1 cellular context compared by ENCODE assay signal in the genomic region with DNA sequence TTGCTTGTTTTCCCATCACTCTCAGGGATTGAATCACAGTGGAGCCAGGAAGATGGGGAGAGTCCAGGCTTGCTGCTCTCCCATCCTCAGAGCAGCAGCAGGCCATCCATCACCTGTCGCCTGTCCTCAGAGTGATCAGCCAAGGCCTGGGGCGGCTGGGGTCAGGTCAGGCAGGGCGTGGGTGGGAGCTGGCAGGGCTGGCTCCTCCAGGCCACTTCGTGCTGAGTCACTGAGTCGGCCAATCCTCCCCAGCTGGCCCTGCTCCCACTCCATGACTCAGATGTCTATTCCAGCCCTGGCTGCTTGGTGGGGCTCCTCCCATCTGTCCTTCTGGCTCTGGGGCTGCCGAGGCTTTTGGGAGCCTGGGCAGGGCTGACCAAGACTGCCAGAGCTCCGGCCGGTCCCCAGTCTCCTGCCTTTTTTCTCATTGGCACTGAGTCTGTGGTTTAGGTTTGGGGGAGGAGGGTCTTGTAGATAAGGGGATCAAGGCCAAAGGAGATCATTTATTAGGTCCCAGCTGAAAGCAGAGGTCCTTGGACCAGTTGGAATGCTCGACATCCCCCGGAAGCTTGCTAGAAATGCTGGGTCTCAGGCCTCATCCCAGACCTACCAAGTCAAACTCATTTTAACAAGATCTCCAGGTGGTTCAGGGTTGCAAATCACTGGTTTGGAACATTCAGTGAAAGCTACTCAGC.
A peak's percentile ranks its signal among the peaks of the same experiment; 100 is the strongest.
TF ChIP-seq lines count a peak whose summit lies in the region.

No MANE protein-coding gene starts in this region.

TF ChIP-seq in K562, 482 proteins besides CTCF, POLR2A, EP300 and RAD21 (continued from another document and continues in another):
- TF ChIP-seq, protein P1, sequence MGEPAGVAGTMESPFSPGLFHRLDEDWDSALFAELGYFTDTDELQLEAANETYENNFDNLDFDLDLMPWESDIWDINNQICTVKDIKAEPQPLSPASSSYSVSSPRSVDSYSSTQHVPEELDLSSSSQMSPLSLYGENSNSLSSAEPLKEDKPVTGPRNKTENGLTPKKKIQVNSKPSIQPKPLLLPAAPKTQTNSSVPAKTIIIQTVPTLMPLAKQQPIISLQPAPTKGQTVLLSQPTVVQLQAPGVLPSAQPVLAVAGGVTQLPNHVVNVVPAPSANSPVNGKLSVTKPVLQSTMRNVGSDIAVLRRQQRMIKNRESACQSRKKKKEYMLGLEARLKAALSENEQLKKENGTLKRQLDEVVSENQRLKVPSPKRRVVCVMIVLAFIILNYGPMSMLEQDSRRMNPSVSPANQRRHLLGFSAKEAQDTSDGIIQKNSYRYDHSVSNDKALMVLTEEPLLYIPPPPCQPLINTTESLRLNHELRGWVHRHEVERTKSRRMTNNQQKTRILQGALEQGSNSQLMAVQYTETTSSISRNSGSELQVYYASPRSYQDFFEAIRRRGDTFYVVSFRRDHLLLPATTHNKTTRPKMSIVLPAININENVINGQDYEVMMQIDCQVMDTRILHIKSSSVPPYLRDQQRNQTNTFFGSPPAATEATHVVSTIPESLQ (CRISPR knock-in tag; IDR thresholded peaks at IDR 0.05), result no peak
- TF ChIP-seq, protein P2, sequence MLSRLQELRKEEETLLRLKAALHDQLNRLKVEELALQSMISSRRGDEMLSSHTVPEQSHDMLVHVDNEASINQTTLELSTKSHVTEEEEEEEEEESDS (CRISPR knock-in tag; IDR thresholded peaks at IDR 0.05), result no peak
- TF ChIP-seq BRCA1 (IDR thresholded peaks at IDR 0.05), result no peak
- no peak for TF ChIP-seq BRCA1 (CRISPR knock-in tag; IDR thresholded peaks at IDR 0.05)
- TF ChIP-seq GABPB1 (CRISPR knock-in tag; IDR thresholded peaks at IDR 0.05), result peak; percentile 35; the same call in 1 of the 2 replicates
- no peak for TF ChIP-seq SRSF7 (optimal IDR thresholded peaks at IDR 0.05; ENCODE audit: low read depth, low read length)
- no peak for TF ChIP-seq CSDE1 (IDR thresholded peaks at IDR 0.05)
- TF ChIP-seq ZNF146 (CRISPR knock-in tag; IDR thresholded peaks at IDR 0.05; ENCODE audit: unreplicated experiment), result no peak
- TF ChIP-seq NFIX (CRISPR knock-in tag; IDR thresholded peaks at IDR 0.05; ENCODE audit: low read depth), result no peak
- TF ChIP-seq FOXJ2 (tag; IDR thresholded peaks at IDR 0.05), result peak; percentile 80
- no peak for TF ChIP-seq GATA2 (CRISPR knock-in tag; IDR thresholded peaks at IDR 0.05)
- no peak for TF ChIP-seq RBM14 (IDR thresholded peaks at IDR 0.05; ENCODE audit: borderline replicate concordance, insufficient read depth, low read depth, low read length)
- TF ChIP-seq POLR3G (IDR thresholded peaks at IDR 0.05; ENCODE audit: extremely low read depth, insufficient read length, insufficient replicate concordance), result no peak
- no peak for TF ChIP-seq FOXA1 (IDR thresholded peaks at IDR 0.05; ENCODE audit: borderline replicate concordance)
- no peak for TF ChIP-seq FOXP1 (CRISPR knock-in tag; IDR thresholded peaks at IDR 0.05)
- TF ChIP-seq, protein P3, sequence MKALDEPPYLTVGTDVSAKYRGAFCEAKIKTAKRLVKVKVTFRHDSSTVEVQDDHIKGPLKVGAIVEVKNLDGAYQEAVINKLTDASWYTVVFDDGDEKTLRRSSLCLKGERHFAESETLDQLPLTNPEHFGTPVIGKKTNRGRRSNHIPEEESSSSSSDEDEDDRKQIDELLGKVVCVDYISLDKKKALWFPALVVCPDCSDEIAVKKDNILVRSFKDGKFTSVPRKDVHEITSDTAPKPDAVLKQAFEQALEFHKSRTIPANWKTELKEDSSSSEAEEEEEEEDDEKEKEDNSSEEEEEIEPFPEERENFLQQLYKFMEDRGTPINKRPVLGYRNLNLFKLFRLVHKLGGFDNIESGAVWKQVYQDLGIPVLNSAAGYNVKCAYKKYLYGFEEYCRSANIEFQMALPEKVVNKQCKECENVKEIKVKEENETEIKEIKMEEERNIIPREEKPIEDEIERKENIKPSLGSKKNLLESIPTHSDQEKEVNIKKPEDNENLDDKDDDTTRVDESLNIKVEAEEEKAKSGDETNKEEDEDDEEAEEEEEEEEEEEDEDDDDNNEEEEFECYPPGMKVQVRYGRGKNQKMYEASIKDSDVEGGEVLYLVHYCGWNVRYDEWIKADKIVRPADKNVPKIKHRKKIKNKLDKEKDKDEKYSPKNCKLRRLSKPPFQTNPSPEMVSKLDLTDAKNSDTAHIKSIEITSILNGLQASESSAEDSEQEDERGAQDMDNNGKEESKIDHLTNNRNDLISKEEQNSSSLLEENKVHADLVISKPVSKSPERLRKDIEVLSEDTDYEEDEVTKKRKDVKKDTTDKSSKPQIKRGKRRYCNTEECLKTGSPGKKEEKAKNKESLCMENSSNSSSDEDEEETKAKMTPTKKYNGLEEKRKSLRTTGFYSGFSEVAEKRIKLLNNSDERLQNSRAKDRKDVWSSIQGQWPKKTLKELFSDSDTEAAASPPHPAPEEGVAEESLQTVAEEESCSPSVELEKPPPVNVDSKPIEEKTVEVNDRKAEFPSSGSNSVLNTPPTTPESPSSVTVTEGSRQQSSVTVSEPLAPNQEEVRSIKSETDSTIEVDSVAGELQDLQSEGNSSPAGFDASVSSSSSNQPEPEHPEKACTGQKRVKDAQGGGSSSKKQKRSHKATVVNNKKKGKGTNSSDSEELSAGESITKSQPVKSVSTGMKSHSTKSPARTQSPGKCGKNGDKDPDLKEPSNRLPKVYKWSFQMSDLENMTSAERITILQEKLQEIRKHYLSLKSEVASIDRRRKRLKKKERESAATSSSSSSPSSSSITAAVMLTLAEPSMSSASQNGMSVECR (CRISPR knock-in tag; IDR thresholded peaks at IDR 0.05), result no peak
- TF ChIP-seq KDM5B (IDR thresholded peaks at IDR 0.05; ENCODE audit: insufficient replicate concordance, low read depth, low read length), result peak; percentile 70
- TF ChIP-seq ZNF584 (CRISPR knock-in tag; IDR thresholded peaks at IDR 0.05; ENCODE audit: low read depth), result 0 out of 2 replicates have a peak, but pooled peaks have one; percentile 33
- TF ChIP-seq, protein P4, sequence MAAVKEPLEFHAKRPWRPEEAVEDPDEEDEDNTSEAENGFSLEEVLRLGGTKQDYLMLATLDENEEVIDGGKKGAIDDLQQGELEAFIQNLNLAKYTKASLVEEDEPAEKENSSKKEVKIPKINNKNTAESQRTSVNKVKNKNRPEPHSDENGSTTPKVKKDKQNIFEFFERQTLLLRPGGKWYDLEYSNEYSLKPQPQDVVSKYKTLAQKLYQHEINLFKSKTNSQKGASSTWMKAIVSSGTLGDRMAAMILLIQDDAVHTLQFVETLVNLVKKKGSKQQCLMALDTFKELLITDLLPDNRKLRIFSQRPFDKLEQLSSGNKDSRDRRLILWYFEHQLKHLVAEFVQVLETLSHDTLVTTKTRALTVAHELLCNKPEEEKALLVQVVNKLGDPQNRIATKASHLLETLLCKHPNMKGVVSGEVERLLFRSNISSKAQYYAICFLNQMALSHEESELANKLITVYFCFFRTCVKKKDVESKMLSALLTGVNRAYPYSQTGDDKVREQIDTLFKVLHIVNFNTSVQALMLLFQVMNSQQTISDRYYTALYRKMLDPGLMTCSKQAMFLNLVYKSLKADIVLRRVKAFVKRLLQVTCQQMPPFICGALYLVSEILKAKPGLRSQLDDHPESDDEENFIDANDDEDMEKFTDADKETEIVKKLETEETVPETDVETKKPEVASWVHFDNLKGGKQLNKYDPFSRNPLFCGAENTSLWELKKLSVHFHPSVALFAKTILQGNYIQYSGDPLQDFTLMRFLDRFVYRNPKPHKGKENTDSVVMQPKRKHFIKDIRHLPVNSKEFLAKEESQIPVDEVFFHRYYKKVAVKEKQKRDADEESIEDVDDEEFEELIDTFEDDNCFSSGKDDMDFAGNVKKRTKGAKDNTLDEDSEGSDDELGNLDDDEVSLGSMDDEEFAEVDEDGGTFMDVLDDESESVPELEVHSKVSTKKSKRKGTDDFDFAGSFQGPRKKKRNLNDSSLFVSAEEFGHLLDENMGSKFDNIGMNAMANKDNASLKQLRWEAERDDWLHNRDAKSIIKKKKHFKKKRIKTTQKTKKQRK (IDR thresholded peaks at IDR 0.05; ENCODE audit: borderline replicate concordance, low read depth, low read length), result no peak
- TF ChIP-seq, protein P5, sequence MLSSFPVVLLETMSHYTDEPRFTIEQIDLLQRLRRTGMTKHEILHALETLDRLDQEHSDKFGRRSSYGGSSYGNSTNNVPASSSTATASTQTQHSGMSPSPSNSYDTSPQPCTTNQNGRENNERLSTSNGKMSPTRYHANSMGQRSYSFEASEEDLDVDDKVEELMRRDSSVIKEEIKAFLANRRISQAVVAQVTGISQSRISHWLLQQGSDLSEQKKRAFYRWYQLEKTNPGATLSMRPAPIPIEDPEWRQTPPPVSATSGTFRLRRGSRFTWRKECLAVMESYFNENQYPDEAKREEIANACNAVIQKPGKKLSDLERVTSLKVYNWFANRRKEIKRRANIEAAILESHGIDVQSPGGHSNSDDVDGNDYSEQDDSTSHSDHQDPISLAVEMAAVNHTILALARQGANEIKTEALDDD (IDR thresholded peaks at IDR 0.05), result no peak; the same call in 1 of the 2 replicates
- no peak for TF ChIP-seq KHSRP (IDR thresholded peaks at IDR 0.05)
- no peak for TF ChIP-seq ILF3 (IDR thresholded peaks at IDR 0.05; ENCODE audit: borderline replicate concordance)
- peak; percentile 80 for TF ChIP-seq KLF16 (IDR thresholded peaks at IDR 0.05)
- no peak for TF ChIP-seq XRCC3 (IDR thresholded peaks at IDR 0.05)
- TF ChIP-seq MYBL2 (IDR thresholded peaks at IDR 0.05; ENCODE audit: low read depth), result no peak
- TF ChIP-seq MYBL2 (CRISPR knock-in tag; IDR thresholded peaks at IDR 0.05; ENCODE audit: borderline replicate concordance), result no peak
- TF ChIP-seq PHB2 (IDR thresholded peaks at IDR 0.05; ENCODE audit: low read depth), result no peak
- TF ChIP-seq ZKSCAN8 (CRISPR knock-in tag; IDR thresholded peaks at IDR 0.05), result 0 out of 2 replicates have a peak, but pooled peaks have one; percentile 53
- TF ChIP-seq ELF1 (tag; IDR thresholded peaks at IDR 0.05), result peak; percentile 66; the same call in 1 of the 2 replicates
- TF ChIP-seq, protein P6, sequence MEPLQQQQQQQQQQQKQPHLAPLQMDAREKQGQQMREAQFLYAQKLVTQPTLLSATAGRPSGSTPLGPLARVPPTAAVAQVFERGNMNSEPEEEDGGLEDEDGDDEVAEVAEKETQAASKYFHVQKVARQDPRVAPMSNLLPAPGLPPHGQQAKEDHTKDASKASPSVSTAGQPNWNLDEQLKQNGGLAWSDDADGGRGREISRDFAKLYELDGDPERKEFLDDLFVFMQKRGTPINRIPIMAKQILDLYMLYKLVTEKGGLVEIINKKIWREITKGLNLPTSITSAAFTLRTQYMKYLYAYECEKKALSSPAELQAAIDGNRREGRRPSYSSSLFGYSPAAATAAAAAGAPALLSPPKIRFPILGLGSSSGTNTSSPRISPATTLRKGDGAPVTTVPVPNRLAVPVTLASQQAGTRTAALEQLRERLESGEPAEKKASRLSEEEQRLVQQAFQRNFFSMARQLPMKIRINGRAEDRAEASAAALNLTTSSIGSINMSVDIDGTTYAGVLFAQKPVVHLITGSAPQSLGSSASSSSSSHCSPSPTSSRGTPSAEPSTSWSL (CRISPR knock-in tag; IDR thresholded peaks at IDR 0.05; ENCODE audit: borderline replicate concordance), result no peak
- TF ChIP-seq, protein P7, sequence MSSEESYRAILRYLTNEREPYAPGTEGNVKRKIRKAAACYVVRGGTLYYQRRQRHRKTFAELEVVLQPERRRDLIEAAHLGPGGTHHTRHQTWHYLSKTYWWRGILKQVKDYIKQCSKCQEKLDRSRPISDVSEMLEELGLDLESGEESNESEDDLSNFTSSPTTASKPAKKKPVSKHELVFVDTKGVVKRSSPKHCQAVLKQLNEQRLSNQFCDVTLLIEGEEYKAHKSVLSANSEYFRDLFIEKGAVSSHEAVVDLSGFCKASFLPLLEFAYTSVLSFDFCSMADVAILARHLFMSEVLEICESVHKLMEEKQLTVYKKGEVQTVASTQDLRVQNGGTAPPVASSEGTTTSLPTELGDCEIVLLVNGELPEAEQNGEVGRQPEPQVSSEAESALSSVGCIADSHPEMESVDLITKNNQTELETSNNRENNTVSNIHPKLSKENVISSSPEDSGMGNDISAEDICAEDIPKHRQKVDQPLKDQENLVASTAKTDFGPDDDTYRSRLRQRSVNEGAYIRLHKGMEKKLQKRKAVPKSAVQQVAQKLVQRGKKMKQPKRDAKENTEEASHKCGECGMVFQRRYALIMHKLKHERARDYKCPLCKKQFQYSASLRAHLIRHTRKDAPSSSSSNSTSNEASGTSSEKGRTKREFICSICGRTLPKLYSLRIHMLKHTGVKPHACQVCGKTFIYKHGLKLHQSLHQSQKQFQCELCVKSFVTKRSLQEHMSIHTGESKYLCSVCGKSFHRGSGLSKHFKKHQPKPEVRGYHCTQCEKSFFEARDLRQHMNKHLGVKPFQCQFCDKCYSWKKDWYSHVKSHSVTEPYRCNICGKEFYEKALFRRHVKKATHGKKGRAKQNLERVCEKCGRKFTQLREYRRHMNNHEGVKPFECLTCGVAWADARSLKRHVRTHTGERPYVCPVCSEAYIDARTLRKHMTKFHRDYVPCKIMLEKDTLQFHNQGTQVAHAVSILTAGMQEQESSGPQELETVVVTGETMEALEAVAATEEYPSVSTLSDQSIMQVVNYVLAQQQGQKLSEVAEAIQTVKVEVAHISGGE (CRISPR knock-in tag; IDR thresholded peaks at IDR 0.05), result no peak; a peak in 1 of 6 replicates
- TF ChIP-seq C11orf30 (IDR thresholded peaks at IDR 0.05; ENCODE audit: low read depth), result peak; percentile 99
- TF ChIP-seq CC2D1A (IDR thresholded peaks at IDR 0.05), result peak; percentile 35; the same call in 1 of the 2 replicates
- TF ChIP-seq TFAM (CRISPR knock-in tag; conservative IDR thresholded peaks at IDR 0.05), result no peak
- TF ChIP-seq NEUROD1 (IDR thresholded peaks at IDR 0.05; ENCODE audit: borderline replicate concordance, low read depth, low read length, partially characterized antibody), result peak; percentile 79
- peak; percentile 98 for TF ChIP-seq BACH1 (tag; IDR thresholded peaks at IDR 0.05)
- TF ChIP-seq, protein P8, sequence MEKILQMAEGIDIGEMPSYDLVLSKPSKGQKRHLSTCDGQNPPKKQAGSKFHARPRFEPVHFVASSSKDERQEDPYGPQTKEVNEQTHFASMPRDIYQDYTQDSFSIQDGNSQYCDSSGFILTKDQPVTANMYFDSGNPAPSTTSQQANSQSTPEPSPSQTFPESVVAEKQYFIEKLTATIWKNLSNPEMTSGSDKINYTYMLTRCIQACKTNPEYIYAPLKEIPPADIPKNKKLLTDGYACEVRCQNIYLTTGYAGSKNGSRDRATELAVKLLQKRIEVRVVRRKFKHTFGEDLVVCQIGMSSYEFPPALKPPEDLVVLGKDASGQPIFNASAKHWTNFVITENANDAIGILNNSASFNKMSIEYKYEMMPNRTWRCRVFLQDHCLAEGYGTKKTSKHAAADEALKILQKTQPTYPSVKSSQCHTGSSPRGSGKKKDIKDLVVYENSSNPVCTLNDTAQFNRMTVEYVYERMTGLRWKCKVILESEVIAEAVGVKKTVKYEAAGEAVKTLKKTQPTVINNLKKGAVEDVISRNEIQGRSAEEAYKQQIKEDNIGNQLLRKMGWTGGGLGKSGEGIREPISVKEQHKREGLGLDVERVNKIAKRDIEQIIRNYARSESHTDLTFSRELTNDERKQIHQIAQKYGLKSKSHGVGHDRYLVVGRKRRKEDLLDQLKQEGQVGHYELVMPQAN (IDR thresholded peaks at IDR 0.05; ENCODE audit: borderline replicate concordance), result no peak
- TF ChIP-seq FIP1L1 (IDR thresholded peaks at IDR 0.05; ENCODE audit: low read depth, low read length, poor library complexity, severe bottlenecking), result no peak
- no peak for TF ChIP-seq HOXB6 (CRISPR knock-in tag; IDR thresholded peaks at IDR 0.05; ENCODE audit: borderline replicate concordance)
- no peak for TF ChIP-seq RFX1 (IDR thresholded peaks at IDR 0.05)
